Comparison of ENCODE assay signal across 33 cellular contexts in genomic region chr10:58066126-58066525, GRCh38.
"Had no signal": no experiment of that assay in that cellular context is flagged by ENCODE, and none has a peak within 500 bp of the region (broad histone marks: within the 10 kb centered on the region; RNA-seq: fewer than 3 reads in every experiment).

No MANE protein-coding gene starts in this region.

- H3K4me3 ChIP-seq: ascending aorta, body of pancreas, breast epithelium had no signal

- H3K27me3 Mint-ChIP-seq: activated B cell treated with CpG ODN at 0.5 μM for 24 hours had no signal

- H3K9me3 Mint-ChIP-seq: activated B cell treated with CpG ODN at 0.5 μM for 24 hours; activated CD4-positive, alpha-beta memory T cell treated with anti-CD3 and anti-CD28 coated beads for 36 hours; activated CD4-positive, alpha-beta T cell treated with anti-CD3 and anti-CD28 coated beads, Interleukin-2, amount 10 ng/mL, durations not matched to agents 24 days and 14 days; activated CD8-positive, alpha-beta T cell treated with anti-CD3 and anti-CD28 coated beads for 36 hours; activated naive CD4-positive, alpha-beta T cell treated with anti-CD3 and anti-CD28 coated beads, Interleukin-2, amount 10 ng/mL, durations not matched to agents 7 days and 5 days; activated naive CD4-positive, alpha-beta T cell treated with anti-CD3 and anti-CD28 coated beads, Interleukin-2, amount 50 U/mL, for 24 hours; activated naive CD8-positive, alpha-beta T cell treated with anti-CD3 and anti-CD28 coated beads, Interleukin-2, amount 10 ng/mL, durations not matched to agents 7 days and 5 days; activated naive CD8-positive, alpha-beta T cell treated with anti-CD3 and anti-CD28 coated beads, Interleukin-2, amount 50 U/mL, for 24 hours; activated T-cell treated with anti-CD3 and anti-CD28 coated beads, Interleukin-2, amount 50 U/mL, for 4 hours; activated T-cell treated with anti-CD3 and anti-CD28 coated beads, Interleukin-2, amount 50 U/mL, for 72 hours; activated T-helper 1 cell treated with anti-CD3 and anti-CD28 coated beads, Interleukin-12 subunit alpha, Interleukin-12 subunit beta, Interleukin-2, Interleukin-4 antibody, amounts not matched to agents 30 ng/mL and 10 ng/mL and 1 ng/mL, durations not matched to agents 14 hours and 24 hours and 36 hours; activated T-helper 17 cell treated with anti-CD3 and anti-CD28 coated beads, Interleukin-2, amount 50 U/mL, for 72 hours; T-helper 1 cell treated with Interleukin-12 subunit alpha and Interleukin-12 subunit beta and Interleukin-4 antibody, amounts not matched to agents 30 μg/mL and 1 μg/mL, for 36 hours; T-helper 2 cell treated with Interferon-gamma antibody and Interleukin-4, amounts not matched to agents 5 μg/mL and 100 μg/mL, for 36 hours had no signal

- H3K4me1 ChIP-seq: ascending aorta, body of pancreas, breast epithelium had no signal

- ATAC-seq: activated CD8-positive, alpha-beta T cell treated with anti-CD3 and anti-CD28 coated beads for 36 hours; activated naive CD8-positive, alpha-beta T cell treated with anti-CD3 and anti-CD28 coated beads, Interleukin-2, amount 50 U/mL, for 24 hours; activated T-cell treated with anti-CD3 and anti-CD28 coated beads, Interleukin-2, amount 50 U/mL, for 4 hours; activated T-cell treated with anti-CD3 and anti-CD28 coated beads, Interleukin-2, amount 50 U/mL, for 72 hours; activated T-helper 17 cell treated with anti-CD3 and anti-CD28 coated beads, Interleukin-2, amount 50 U/mL, for 72 hours; body of pancreas had no signal

- H3K27ac ChIP-seq: ascending aorta, body of pancreas, brain microvascular endothelial cell, breast epithelium, VCaP had no signal

- H3K9me3 ChIP-seq: ascending aorta, body of pancreas, breast epithelium had no signal

- H3K36me3 Mint-ChIP-seq: activated CD4-positive, alpha-beta memory T cell treated with anti-CD3 and anti-CD28 coated beads for 36 hours; activated naive CD4-positive, alpha-beta T cell treated with anti-CD3 and anti-CD28 coated beads, Interleukin-2, amount 10 ng/mL, durations not matched to agents 7 days and 5 days; activated naive CD4-positive, alpha-beta T cell treated with anti-CD3 and anti-CD28 coated beads, Interleukin-2, amount 50 U/mL, for 24 hours; activated naive CD8-positive, alpha-beta T cell; activated naive CD8-positive, alpha-beta T cell treated with anti-CD3 and anti-CD28 coated beads, Interleukin-2, amount 10 ng/mL, durations not matched to agents 7 days and 5 days had no signal

- H3K4me3 Mint-ChIP-seq: activated B cell treated with CpG ODN at 0.5 μM for 24 hours; activated CD4-positive, alpha-beta memory T cell treated with anti-CD3 and anti-CD28 coated beads for 36 hours; activated CD4-positive, alpha-beta T cell treated with anti-CD3 and anti-CD28 coated beads, Interleukin-2, amount 10 ng/mL, durations not matched to agents 24 days and 14 days; activated CD8-positive, alpha-beta T cell treated with anti-CD3 and anti-CD28 coated beads for 36 hours; activated naive CD4-positive, alpha-beta T cell treated with anti-CD3 and anti-CD28 coated beads, Interleukin-2, amount 10 ng/mL, durations not matched to agents 7 days and 5 days; activated naive CD4-positive, alpha-beta T cell treated with anti-CD3 and anti-CD28 coated beads, Interleukin-2, amount 50 U/mL, for 24 hours; activated naive CD8-positive, alpha-beta T cell; activated naive CD8-positive, alpha-beta T cell treated with anti-CD3 and anti-CD28 coated beads, Interleukin-2, amount 10 ng/mL, durations not matched to agents 7 days and 5 days; activated naive CD8-positive, alpha-beta T cell treated with anti-CD3 and anti-CD28 coated beads, Interleukin-2, amount 50 U/mL, for 24 hours; activated T-cell treated with anti-CD3 and anti-CD28 coated beads, Interleukin-2, amount 50 U/mL, for 4 hours; activated T-cell treated with anti-CD3 and anti-CD28 coated beads, Interleukin-2, amount 50 U/mL, for 72 hours; activated T-helper 1 cell treated with anti-CD3 and anti-CD28 coated beads, Interleukin-12 subunit alpha, Interleukin-12 subunit beta, Interleukin-2, Interleukin-4 antibody, amounts not matched to agents 30 ng/mL and 10 ng/mL and 1 ng/mL, durations not matched to agents 14 hours and 24 hours and 36 hours; activated T-helper 17 cell treated with anti-CD3 and anti-CD28 coated beads, Interleukin-2, amount 50 U/mL, for 72 hours; T-helper 1 cell treated with Interleukin-12 subunit alpha and Interleukin-12 subunit beta and Interleukin-4 antibody, amounts not matched to agents 30 μg/mL and 1 μg/mL, for 36 hours; T-helper 2 cell treated with Interferon-gamma antibody and Interleukin-4, amounts not matched to agents 5 μg/mL and 100 μg/mL, for 36 hours had no signal

- DNase-seq: activated B cell treated with CpG ODN at 0.5 μM for 24 hours; activated CD4-positive, alpha-beta memory T cell treated with anti-CD3 and anti-CD28 coated beads for 36 hours; activated CD4-positive, alpha-beta T cell treated with anti-CD3 and anti-CD28 coated beads for 4 hours; activated CD4-positive, alpha-beta T cell treated with anti-CD3 and anti-CD28 coated beads, Interleukin-2, amount 10 ng/mL, durations not matched to agents 24 days and 14 days; activated CD4-positive, alpha-beta T cell treated with anti-CD3 and anti-CD28 coated beads, Interleukin-2, amount 50 U/mL, for 1 hour; activated CD4-positive, alpha-beta T cell treated with anti-CD3 and anti-CD28 coated beads, Interleukin-2, amount 50 U/mL, for 4 hours; activated CD4-positive, CD25-positive, alpha-beta regulatory T cell treated with anti-CD3 and anti-CD28 coated beads, Interleukin-2, amount 50 U/mL, for 72 hours; activated CD8-positive, alpha-beta memory T cell treated with anti-CD3 and anti-CD28 coated beads, Interleukin-2, amount 50 U/mL, for 4 hours; activated CD8-positive, alpha-beta T cell treated with anti-CD3 and anti-CD28 coated beads for 36 hours; activated effector memory CD4-positive, alpha-beta T cell treated with anti-CD3 and anti-CD28 coated beads, Interleukin-2, amount 50 U/mL, for 16 hours; activated naive CD4-positive, alpha-beta T cell treated with anti-CD3 and anti-CD28 coated beads, Interleukin-2, amount 10 ng/mL, durations not matched to agents 7 days and 5 days; activated naive CD4-positive, alpha-beta T cell treated with Interleukin-2 at 50 U/mL for 16 hours; activated naive CD8-positive, alpha-beta T cell treated with anti-CD3 and anti-CD28 coated beads, Interleukin-2, amount 10 ng/mL, durations not matched to agents 7 days and 5 days; activated naive CD8-positive, alpha-beta T cell treated with anti-CD3 and anti-CD28 coated beads, Interleukin-2, amount 50 U/mL, for 24 hours; activated T-cell treated with anti-CD3 and anti-CD28 coated beads for 4 hours; activated T-cell treated with anti-CD3 and anti-CD28 coated beads, Interleukin-2, amount 50 U/mL, for 1 hour; activated T-cell treated with anti-CD3 and anti-CD28 coated beads, Interleukin-2, amount 50 U/mL, for 4 hours; activated T-cell treated with anti-CD3 and anti-CD28 coated beads, Interleukin-2, amount 50 U/mL, for 72 hours; body of pancreas; brain microvascular endothelial cell; central memory CD4-positive, alpha-beta T cell; T-helper 1 cell; T-helper 2 cell; T-helper 9 cell had no signal

- H3K4me1 Mint-ChIP-seq: activated B cell treated with CpG ODN at 0.5 μM for 24 hours; activated naive CD4-positive, alpha-beta T cell treated with anti-CD3 and anti-CD28 coated beads, Interleukin-2, amount 10 ng/mL, durations not matched to agents 7 days and 5 days; activated naive CD4-positive, alpha-beta T cell treated with anti-CD3 and anti-CD28 coated beads, Interleukin-2, amount 50 U/mL, for 24 hours; activated naive CD8-positive, alpha-beta T cell treated with anti-CD3 and anti-CD28 coated beads, Interleukin-2, amount 10 ng/mL, durations not matched to agents 7 days and 5 days; activated naive CD8-positive, alpha-beta T cell treated with anti-CD3 and anti-CD28 coated beads, Interleukin-2, amount 50 U/mL, for 24 hours; activated T-helper 17 cell treated with anti-CD3 and anti-CD28 coated beads, Interleukin-2, amount 50 U/mL, for 72 hours had no signal

- H3K27ac Mint-ChIP-seq: activated B cell treated with CpG ODN at 0.5 μM for 24 hours; activated CD4-positive, alpha-beta memory T cell treated with anti-CD3 and anti-CD28 coated beads for 36 hours; activated CD4-positive, alpha-beta T cell treated with anti-CD3 and anti-CD28 coated beads, Interleukin-2, amount 10 ng/mL, durations not matched to agents 24 days and 14 days; activated CD8-positive, alpha-beta T cell treated with anti-CD3 and anti-CD28 coated beads for 36 hours; activated naive CD4-positive, alpha-beta T cell treated with anti-CD3 and anti-CD28 coated beads, Interleukin-2, amount 10 ng/mL, durations not matched to agents 7 days and 5 days; activated naive CD4-positive, alpha-beta T cell treated with anti-CD3 and anti-CD28 coated beads, Interleukin-2, amount 50 U/mL, for 24 hours; activated naive CD8-positive, alpha-beta T cell; activated naive CD8-positive, alpha-beta T cell treated with anti-CD3 and anti-CD28 coated beads, Interleukin-2, amount 10 ng/mL, durations not matched to agents 7 days and 5 days; activated naive CD8-positive, alpha-beta T cell treated with anti-CD3 and anti-CD28 coated beads, Interleukin-2, amount 50 U/mL, for 24 hours; activated T-cell treated with anti-CD3 and anti-CD28 coated beads, Interleukin-2, amount 50 U/mL, for 72 hours; activated T-helper 1 cell treated with anti-CD3 and anti-CD28 coated beads, Interleukin-12 subunit alpha, Interleukin-12 subunit beta, Interleukin-2, Interleukin-4 antibody, amounts not matched to agents 30 ng/mL and 10 ng/mL and 1 ng/mL, durations not matched to agents 14 hours and 24 hours and 36 hours; activated T-helper 17 cell treated with anti-CD3 and anti-CD28 coated beads, Interleukin-2, amount 50 U/mL, for 72 hours; T-helper 1 cell treated with Interleukin-12 subunit alpha and Interleukin-12 subunit beta and Interleukin-4 antibody, amounts not matched to agents 30 μg/mL and 1 μg/mL, for 36 hours; T-helper 2 cell treated with Interferon-gamma antibody and Interleukin-4, amounts not matched to agents 5 μg/mL and 100 μg/mL, for 36 hours had no signal

- H3K27me3 ChIP-seq: ascending aorta, body of pancreas, breast epithelium had no signal

- H3K36me3 ChIP-seq: ascending aorta, brain microvascular endothelial cell, breast epithelium had no signal
